Comparison of ENCODE assay signal across 1 cellular context in the genomic region with DNA sequence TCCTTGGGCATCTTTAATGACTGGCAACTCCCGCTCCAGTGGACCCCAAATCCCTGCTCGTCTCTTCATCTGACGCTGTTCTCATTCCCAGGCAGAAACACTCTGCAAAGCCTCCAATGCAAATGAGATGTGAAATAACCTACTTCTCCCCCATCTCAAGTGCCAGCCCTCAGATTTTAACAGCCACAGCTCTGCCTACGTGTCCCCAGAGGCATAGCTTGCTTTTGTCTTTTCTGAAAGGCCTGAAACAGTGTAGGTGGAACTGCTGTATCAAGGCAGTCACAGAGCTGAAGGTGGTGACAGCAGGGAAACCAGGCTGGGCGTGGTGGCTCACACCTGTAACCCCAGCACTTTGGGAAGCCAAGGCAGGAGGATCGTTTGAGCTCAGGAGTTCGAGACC.
A peak's percentile ranks its signal among the peaks of the same experiment; 100 is the strongest.
TF ChIP-seq lines count a peak whose summit lies in the region.

No MANE protein-coding gene starts in this region.

TF ChIP-seq in HEK293, 187 proteins besides CTCF, POLR2A, EP300 and RAD21 (continued from another document):
- TF ChIP-seq ZNF169 (tag by site-specific recombination; IDR thresholded peaks at IDR 0.05): no peak
- TF ChIP-seq ZNF433 (tag by site-specific recombination; IDR thresholded peaks at IDR 0.05; ENCODE audit: low read depth): no peak
- no peak for TF ChIP-seq ZNF174 (tag by site-specific recombination; IDR thresholded peaks at IDR 0.05)
- TF ChIP-seq, protein P1, sequence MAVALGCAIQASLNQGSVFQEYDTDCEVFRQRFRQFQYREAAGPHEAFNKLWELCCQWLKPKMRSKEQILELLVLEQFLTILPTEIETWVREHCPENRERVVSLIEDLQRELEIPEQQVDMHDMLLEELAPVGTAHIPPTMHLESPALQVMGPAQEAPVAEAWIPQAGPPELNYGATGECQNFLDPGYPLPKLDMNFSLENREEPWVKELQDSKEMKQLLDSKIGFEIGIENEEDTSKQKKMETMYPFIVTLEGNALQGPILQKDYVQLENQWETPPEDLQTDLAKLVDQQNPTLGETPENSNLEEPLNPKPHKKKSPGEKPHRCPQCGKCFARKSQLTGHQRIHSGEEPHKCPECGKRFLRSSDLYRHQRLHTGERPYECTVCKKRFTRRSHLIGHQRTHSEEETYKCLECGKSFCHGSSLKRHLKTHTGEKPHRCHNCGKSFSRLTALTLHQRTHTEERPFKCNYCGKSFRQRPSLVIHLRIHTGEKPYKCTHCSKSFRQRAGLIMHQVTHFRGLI (tag by site-specific recombination; IDR thresholded peaks at IDR 0.05): no peak
- peak; percentile 84 for TF ChIP-seq EGR2 (tag by site-specific recombination; IDR thresholded peaks at IDR 0.05; ENCODE audit: low read depth)
- TF ChIP-seq SCRT2 (tag by site-specific recombination; IDR thresholded peaks at IDR 0.05): no peak
- TF ChIP-seq ATF2 (tag by site-specific recombination; IDR thresholded peaks at IDR 0.05; ENCODE audit: low read depth): no peak
- no peak for TF ChIP-seq GLIS1 (tag by site-specific recombination; IDR thresholded peaks at IDR 0.05)
- no peak for TF ChIP-seq ZNF24 (tag by site-specific recombination; IDR thresholded peaks at IDR 0.05)
- 0 out of 2 replicates have a peak, but pooled peaks have one; percentile 33 for TF ChIP-seq ZNF121 (tag by site-specific recombination; IDR thresholded peaks at IDR 0.05)
- TF ChIP-seq ZNF510 (tag by site-specific recombination; IDR thresholded peaks at IDR 0.05; ENCODE audit: insufficient replicate concordance): no peak
